ENCODE assay signal across 19 cellular contexts in the genomic region with DNA sequence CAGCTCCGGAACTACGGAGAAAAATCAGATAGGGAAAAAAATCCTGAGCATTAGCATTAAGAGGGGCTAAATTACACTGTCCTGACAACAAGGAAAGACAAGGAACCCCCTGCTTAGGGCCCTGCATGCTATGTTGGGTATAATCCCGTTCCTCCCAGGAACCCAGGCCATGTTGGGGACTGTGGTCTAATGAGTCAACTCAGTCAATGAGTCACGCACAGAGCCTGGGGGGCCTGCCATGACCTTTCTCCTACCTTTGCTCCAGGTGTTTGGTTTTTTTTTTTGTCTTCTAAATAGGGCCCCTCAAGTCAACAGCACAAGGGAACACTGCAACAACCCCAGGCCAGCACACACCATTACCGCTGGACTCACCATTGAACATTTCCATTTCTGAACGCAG. TPM values are rescaled to one million over a fixed set of nuclear protein-coding genes. Genes with fewer than 3 reads are reported as not detected.
"Had no signal": no experiment of that assay in that cellular context is flagged by ENCODE, and none has a peak within 500 bp of the region (broad histone marks: within the 10 kb centered on the region; RNA-seq: fewer than 3 reads in every experiment).

No MANE protein-coding gene starts in this region.

- H3K9me3 Mint-ChIP-seq: activated T-cell treated with anti-CD3 and anti-CD28 coated beads, Interleukin-2, amount 50 U/mL, for 4 hours; naive thymus-derived CD8-positive, alpha-beta T cell had no signal

- H3K4me3 Mint-ChIP-seq: activated CD4-positive, alpha-beta T cell treated with anti-CD3 and anti-CD28 coated beads, Interleukin-2, amount 10 ng/mL, durations not matched to agents 24 days and 14 days; activated T-cell treated with anti-CD3 and anti-CD28 coated beads, Interleukin-2, amount 50 U/mL, for 4 hours; endodermal cell; naive thymus-derived CD8-positive, alpha-beta T cell; T-helper 1 cell treated with Interleukin-12 subunit alpha and Interleukin-12 subunit beta and Interleukin-4 antibody, amounts not matched to agents 30 μg/mL and 1 μg/mL, for 36 hours; WTC11 had no signal

- H3K4me3 ChIP-seq: adrenal gland, esophagus muscularis mucosa, mucosa of descending colon, psoas muscle, upper lobe of right lung had no signal

- H3K4me1 Mint-ChIP-seq: activated CD4-positive, alpha-beta T cell treated with anti-CD3 and anti-CD28 coated beads, Interleukin-2, amount 10 ng/mL, durations not matched to agents 24 days and 14 days; endodermal cell; WTC11 had no signal

- H3K27me3 Mint-ChIP-seq: activated CD4-positive, alpha-beta T cell treated with anti-CD3 and anti-CD28 coated beads, Interleukin-2, amount 10 ng/mL, durations not matched to agents 24 days and 14 days had no signal

- H3K27ac ChIP-seq: adrenal gland, esophagus muscularis mucosa, psoas muscle, upper lobe of right lung had no signal

- H3K4me1 ChIP-seq: adrenal gland, esophagus muscularis mucosa, psoas muscle, upper lobe of right lung had no signal

- H3K36me3 ChIP-seq: adrenal gland, esophagus muscularis mucosa, upper lobe of right lung had no signal

- ATAC-seq: activated T-cell treated with anti-CD3 and anti-CD28 coated beads, Interleukin-2, amount 50 U/mL, for 4 hours; mucosa of descending colon; naive thymus-derived CD8-positive, alpha-beta T cell; psoas muscle; sciatic nerve; upper lobe of right lung; WTC11 had no signal

- H3K27ac Mint-ChIP-seq: activated CD4-positive, alpha-beta T cell treated with anti-CD3 and anti-CD28 coated beads, Interleukin-2, amount 10 ng/mL, durations not matched to agents 24 days and 14 days; endodermal cell; T-helper 1 cell treated with Interleukin-12 subunit alpha and Interleukin-12 subunit beta and Interleukin-4 antibody, amounts not matched to agents 30 μg/mL and 1 μg/mL, for 36 hours; WTC11 had no signal

- H3K9me3 ChIP-seq: adrenal gland, esophagus muscularis mucosa, mucosa of descending colon, psoas muscle, upper lobe of right lung had no signal

- DNase-seq: activated CD4-positive, alpha-beta T cell treated with anti-CD3 and anti-CD28 coated beads, Interleukin-2, amount 10 ng/mL, durations not matched to agents 24 days and 14 days; activated gamma-delta T cell treated with Interleukin-2 at 50 U/mL for 16 hours; activated T-cell treated with anti-CD3 and anti-CD28 coated beads, Interleukin-2, amount 50 U/mL, for 4 hours; central memory CD4-positive, alpha-beta T cell; dermis blood vessel endothelial cell; endodermal cell; mucosa of descending colon; naive thymus-derived CD8-positive, alpha-beta T cell; psoas muscle; stimulated activated CD4-positive, alpha-beta T cell treated with anti-CD3 and anti-CD28 coated beads, Interleukin-2, amount 100 ng/mL, for 48 hours; stimulated activated naive CD4-positive, alpha-beta T cell treated with Interleukin-2 at 50 U/mL for 16 hours; upper lobe of right lung had no signal

- H3K27me3 ChIP-seq: upper lobe of right lung had no signal

RNA-seq across cellular contexts. Expression of a gene that starts 12.6 kb away (rescaled TPM):
- total RNA-seq: activated CD4-positive, alpha-beta T cell treated with anti-CD3 and anti-CD28 coated beads, Interleukin-2, amount 10 ng/mL, durations not matched to agents 24 days and 14 days; endodermal cell; lung microvascular endothelial cell had no signal
- polyA plus RNA-seq: naive thymus-derived CD8-positive, alpha-beta T cell had no signal

RNA-seq across cellular contexts. Expression of a gene that starts 55.9 kb away (rescaled TPM):
- total RNA-seq: activated CD4-positive, alpha-beta T cell treated with anti-CD3 and anti-CD28 coated beads, Interleukin-2, amount 10 ng/mL, durations not matched to agents 24 days and 14 days; activated T-cell treated with anti-CD3 and anti-CD28 coated beads, Interleukin-2, amount 50 U/mL, for 4 hours; adrenal gland; dermis blood vessel endothelial cell; esophagus muscularis mucosa; lung microvascular endothelial cell; mucosa of descending colon; naive thymus-derived CD8-positive, alpha-beta T cell; omental fat pad; psoas muscle; sciatic nerve; upper lobe of right lung had no signal
- polyA plus RNA-seq: adrenal gland; naive thymus-derived CD8-positive, alpha-beta T cell; psoas muscle had no signal
